In genomic region chr1:200406161-200406797, GRCh38 we compare ENCODE assay signal across 12 cellular contexts. TPM values are rescaled to one million over a fixed set of nuclear protein-coding genes. Genes with fewer than 3 reads are reported as not detected.
A peak's percentile ranks its signal among the peaks of the same experiment; 100 is the strongest.
DNase-seq lines count a peak whose midpoint lies in the region; ATAC-seq and TF ChIP-seq lines count a peak whose summit lies in the region.
"Had no signal": no experiment of that assay in that cellular context is flagged by ENCODE, and none has a peak within 500 bp of the region (broad histone marks: within the 10 kb centered on the region; RNA-seq: fewer than 3 reads in every experiment).

No MANE protein-coding gene starts in this region.

- no peak for DNase-seq in left ventricle myocardium inferior
- no peak for DNase-seq in heart left ventricle
- DNase-seq in WTC11 (ENCODE audit: low spot score), result no peak
- no peak for DNase-seq in type B pancreatic cell (ENCODE audit: extremely low spot score, unreplicated experiment)
- DNase-seq in pons (ENCODE audit: low spot score), result no peak
- DNase-seq in SW480 (ENCODE audit: low spot score), result no peak
- DNase-seq in activated CD4-positive, alpha-beta memory T cell treated with anti-CD3 and anti-CD28 coated beads, Interleukin-2, amount 10 ng/mL, durations not matched to agents 7 days and 5 days, result no peak
- DNase-seq: caudate nucleus; CD4-positive, alpha-beta memory T cell; NCI-H2107; SIG-M5 had no signal

- WGBS in heart left ventricle, 4 donors, result 91 to 93% (median 92%) methylated on average over 8 of the region's 8 CpGs

- H3K27ac Mint-ChIP-seq in WTC11 (0 out of 2 replicates have a peak overlapping the region, but pooled peaks have one; percentile 52), type B pancreatic cell (no peak overlapping the region)
- H3K27ac Mint-ChIP-seq in activated CD4-positive, alpha-beta memory T cell treated with anti-CD3 and anti-CD28 coated beads, Interleukin-2, amount 10 ng/mL, durations not matched to agents 7 days and 5 days, result no peak overlapping the region

- no peak overlapping the region for H3K9ac ChIP-seq in iPS-18a (ENCODE audit: low read length)

- H3K27me3 ChIP-seq in left ventricle myocardium inferior (ENCODE audit: low read depth) (no peaks in the 10 kb centered on the region), heart left ventricle (no peaks in the 10 kb centered on the region), iPS-18a (ENCODE audit: control insufficient read depth, insufficient read depth, low read length) (no peaks in the 10 kb centered on the region)

- H3K36me3 ChIP-seq in left ventricle myocardium inferior (peaks cover 28% of the 10 kb centered on the region), heart left ventricle (peaks cover 0 to 44% (median 17%) of the 10 kb centered on the region in 9 donors), iPS-18a (ENCODE audit: control insufficient read depth, low read depth, low read length) (peaks cover 54% of the 10 kb centered on the region)

- POLR2A ChIA-PET in WTC11 (lab: Charles Lee), result no interaction called here
- POLR2A ChIA-PET in activated CD4-positive, alpha-beta memory T cell treated with anti-CD3 and anti-CD28 coated beads, Interleukin-2, amount 10 ng/mL, durations not matched to agents 7 days and 5 days (lab: Charles Lee), result no interaction called here

- ATAC-seq in heart left ventricle (no peak), WTC11 (no peak)

- H3K36me3 Mint-ChIP-seq in WTC11 (peaks cover 52% of the 10 kb centered on the region), type B pancreatic cell (peaks cover 69% of the 10 kb centered on the region)
- H3K36me3 Mint-ChIP-seq in activated CD4-positive, alpha-beta memory T cell treated with anti-CD3 and anti-CD28 coated beads, Interleukin-2, amount 10 ng/mL, durations not matched to agents 7 days and 5 days (ENCODE audit: low read depth), result peaks cover 51% of the 10 kb centered on the region

- H3K4me3 ChIP-seq in left ventricle myocardium inferior (peak overlapping the region; percentile 28), heart left ventricle (peak overlapping the region in 1 of 12 donors; percentile 17), iPS-18a (ENCODE audit: low read length) (peak overlapping the region; percentile 47)

- CTCF ChIA-PET in WTC11 (lab: Charles Lee), result no interaction called here
- CTCF ChIA-PET in activated CD4-positive, alpha-beta memory T cell treated with anti-CD3 and anti-CD28 coated beads, Interleukin-2, amount 10 ng/mL, durations not matched to agents 7 days and 5 days (lab: Charles Lee), result interaction anchor here (0.6 to 0.7 kb wide), 2 partner anchors 32 to 84 kb away, joined by 3 read pairs; no protein-coding TSS in a partner anchor

- TF ChIP-seq CTCF in left ventricle myocardium inferior (IDR thresholded peaks at IDR 0.05; ENCODE audit: borderline replicate concordance), result no peak
- no peak for TF ChIP-seq CTCF in heart left ventricle (IDR thresholded peaks at IDR 0.05)
- no peak for TF ChIP-seq CTCF in WTC11 (IDR thresholded peaks at IDR 0.05)
- TF ChIP-seq CTCF in type B pancreatic cell (conservative IDR thresholded peaks at IDR 0.05), result no peak

- H3K27me3 Mint-ChIP-seq in WTC11 (ENCODE audit: low read depth), result no peaks in the 10 kb centered on the region
- H3K27me3 Mint-ChIP-seq in type B pancreatic cell, result peaks cover 6% of the 10 kb centered on the region
- H3K27me3 Mint-ChIP-seq in activated CD4-positive, alpha-beta memory T cell treated with anti-CD3 and anti-CD28 coated beads, Interleukin-2, amount 10 ng/mL, durations not matched to agents 7 days and 5 days, result no peaks in the 10 kb centered on the region
- H3K27me3 Mint-ChIP-seq: CD4-positive, alpha-beta memory T cell had no signal

- H3K4me1 ChIP-seq in left ventricle myocardium inferior (peaks cover 62% of the 10 kb centered on the region), heart left ventricle (peaks cover 0 to 48% (median 40%) of the 10 kb centered on the region in 12 donors), iPS-18a (ENCODE audit: control insufficient read depth, low read depth, low read length) (peaks cover 51% of the 10 kb centered on the region)

- H3K9me3 ChIP-seq in left ventricle myocardium inferior (replicated peaks) (no peaks in the 10 kb centered on the region), heart left ventricle (no peaks in the 10 kb centered on the region), iPS-18a (ENCODE audit: control insufficient read depth, low read depth, low read length) (no peaks in the 10 kb centered on the region)

- no peak for TF ChIP-seq POLR2A in heart left ventricle (IDR thresholded peaks at IDR 0.05)

- peaks cover 72% of the 10 kb centered on the region for H3K4me1 Mint-ChIP-seq in WTC11
- H3K4me1 Mint-ChIP-seq in type B pancreatic cell (ENCODE audit: unreplicated experiment), result peaks cover 41% of the 10 kb centered on the region
- peaks cover 51% of the 10 kb centered on the region for H3K4me1 Mint-ChIP-seq in activated CD4-positive, alpha-beta memory T cell treated with anti-CD3 and anti-CD28 coated beads, Interleukin-2, amount 10 ng/mL, durations not matched to agents 7 days and 5 days

- H3K4me3 Mint-ChIP-seq in WTC11 (peak overlapping the region; percentile 97), type B pancreatic cell (peak overlapping the region; percentile 9)
- no peak overlapping the region for H3K4me3 Mint-ChIP-seq in activated CD4-positive, alpha-beta memory T cell treated with anti-CD3 and anti-CD28 coated beads, Interleukin-2, amount 10 ng/mL, durations not matched to agents 7 days and 5 days

- H3K9me3 Mint-ChIP-seq in WTC11, result no peaks in the 10 kb centered on the region
- H3K9me3 Mint-ChIP-seq in type B pancreatic cell, result peaks cover 5% of the 10 kb centered on the region
- no peaks in the 10 kb centered on the region for H3K9me3 Mint-ChIP-seq in activated CD4-positive, alpha-beta memory T cell treated with anti-CD3 and anti-CD28 coated beads, Interleukin-2, amount 10 ng/mL, durations not matched to agents 7 days and 5 days
- H3K9me3 Mint-ChIP-seq: CD4-positive, alpha-beta memory T cell had no signal

- intact Hi-C loops in left ventricle myocardium inferior (cut with micrococcal nuclease) (no loop called here), heart left ventricle (cut with DNase I) (no loop called here)

- H3K27ac ChIP-seq in left ventricle myocardium inferior (replicated peaks) (no peak overlapping the region), heart left ventricle (no peak overlapping the region), iPS-18a (ENCODE audit: low read length) (no peak overlapping the region)

TF ChIP-seq in WTC11, 78 proteins besides CTCF, POLR2A, EP300 and RAD21 (continues in another document):
- TF ChIP-seq ZNF232 (CRISPR knock-in tag; IDR thresholded peaks at IDR 0.05) (no peak), FOXJ3 (CRISPR knock-in tag; IDR thresholded peaks at IDR 0.05; ENCODE audit: borderline replicate concordance) (no peak), FOXP1 (CRISPR knock-in tag; IDR thresholded peaks at IDR 0.05; ENCODE audit: borderline replicate concordance) (no peak), TCF7 (CRISPR knock-in tag; IDR thresholded peaks at IDR 0.05; ENCODE audit: low read depth) (no peak), NR2C2 (CRISPR knock-in tag; IDR thresholded peaks at IDR 0.05) (no peak), ZNF138 (CRISPR knock-in tag; conservative IDR thresholded peaks at IDR 0.05) (no peak), NR1H2 (CRISPR knock-in tag; IDR thresholded peaks at IDR 0.05) (no peak), PRRX2 (CRISPR knock-in tag; IDR thresholded peaks at IDR 0.05) (no peak), ZNF317 (CRISPR knock-in tag; IDR thresholded peaks at IDR 0.05; ENCODE audit: borderline replicate concordance, low read depth) (no peak), IRF2 (CRISPR knock-in tag; IDR thresholded peaks at IDR 0.05; ENCODE audit: borderline replicate concordance, low read depth) (no peak)
- TF ChIP-seq, protein P1, sequence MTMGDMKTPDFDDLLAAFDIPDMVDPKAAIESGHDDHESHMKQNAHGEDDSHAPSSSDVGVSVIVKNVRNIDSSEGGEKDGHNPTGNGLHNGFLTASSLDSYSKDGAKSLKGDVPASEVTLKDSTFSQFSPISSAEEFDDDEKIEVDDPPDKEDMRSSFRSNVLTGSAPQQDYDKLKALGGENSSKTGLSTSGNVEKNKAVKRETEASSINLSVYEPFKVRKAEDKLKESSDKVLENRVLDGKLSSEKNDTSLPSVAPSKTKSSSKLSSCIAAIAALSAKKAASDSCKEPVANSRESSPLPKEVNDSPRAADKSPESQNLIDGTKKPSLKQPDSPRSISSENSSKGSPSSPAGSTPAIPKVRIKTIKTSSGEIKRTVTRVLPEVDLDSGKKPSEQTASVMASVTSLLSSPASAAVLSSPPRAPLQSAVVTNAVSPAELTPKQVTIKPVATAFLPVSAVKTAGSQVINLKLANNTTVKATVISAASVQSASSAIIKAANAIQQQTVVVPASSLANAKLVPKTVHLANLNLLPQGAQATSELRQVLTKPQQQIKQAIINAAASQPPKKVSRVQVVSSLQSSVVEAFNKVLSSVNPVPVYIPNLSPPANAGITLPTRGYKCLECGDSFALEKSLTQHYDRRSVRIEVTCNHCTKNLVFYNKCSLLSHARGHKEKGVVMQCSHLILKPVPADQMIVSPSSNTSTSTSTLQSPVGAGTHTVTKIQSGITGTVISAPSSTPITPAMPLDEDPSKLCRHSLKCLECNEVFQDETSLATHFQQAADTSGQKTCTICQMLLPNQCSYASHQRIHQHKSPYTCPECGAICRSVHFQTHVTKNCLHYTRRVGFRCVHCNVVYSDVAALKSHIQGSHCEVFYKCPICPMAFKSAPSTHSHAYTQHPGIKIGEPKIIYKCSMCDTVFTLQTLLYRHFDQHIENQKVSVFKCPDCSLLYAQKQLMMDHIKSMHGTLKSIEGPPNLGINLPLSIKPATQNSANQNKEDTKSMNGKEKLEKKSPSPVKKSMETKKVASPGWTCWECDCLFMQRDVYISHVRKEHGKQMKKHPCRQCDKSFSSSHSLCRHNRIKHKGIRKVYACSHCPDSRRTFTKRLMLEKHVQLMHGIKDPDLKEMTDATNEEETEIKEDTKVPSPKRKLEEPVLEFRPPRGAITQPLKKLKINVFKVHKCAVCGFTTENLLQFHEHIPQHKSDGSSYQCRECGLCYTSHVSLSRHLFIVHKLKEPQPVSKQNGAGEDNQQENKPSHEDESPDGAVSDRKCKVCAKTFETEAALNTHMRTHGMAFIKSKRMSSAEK (CRISPR knock-in tag; IDR thresholded peaks at IDR 0.05; ENCODE audit: borderline replicate concordance), result no peak

RNA-seq across cellular contexts. Expression of gene ZNF281, which starts 3.6 kb away (rescaled TPM):
- 8.3 TPM for total RNA-seq in left ventricle myocardium inferior
- 10 to 100 TPM in 3 of 9 donors, 1 to 10 TPM in 6; 6.7 to 10.6 (median 9.1) TPM for total RNA-seq in heart left ventricle
- 1 to 10 TPM; 3.1 to 5.3 TPM for polyA plus RNA-seq in heart left ventricle
- total RNA-seq in WTC11 (2021), result 47.7 to 49.6 TPM (median 49.3 TPM) in 3 replicates
- total RNA-seq in type B pancreatic cell (ENCODE audit: low replicate concordance), result 16.2 and 30.5 TPM in 2 replicates
- 10 to 100 TPM; 13.5 to 13.7 TPM for total RNA-seq in activated CD4-positive, alpha-beta memory T cell treated with anti-CD3 and anti-CD28 coated beads, Interleukin-2, amount 10 ng/mL, durations not matched to agents 7 days and 5 days
